In genomic region chr15:63439536-63440264, GRCh38 we compare ENCODE assay signal across 15 cellular contexts. TPM values are rescaled to one million over a fixed set of nuclear protein-coding genes. Genes with fewer than 3 reads are reported as not detected.
DNase-seq lines count a peak whose midpoint lies in the region; ATAC-seq lines count a peak whose summit lies in the region.
"Had no signal": no experiment of that assay in that cellular context is flagged by ENCODE, and none has a peak within 500 bp of the region (broad histone marks: within the 10 kb centered on the region; RNA-seq: fewer than 3 reads in every experiment).

No MANE protein-coding gene starts in this region.

- WGBS in neuronal stem cell (ENCODE audit: extremely low coverage in 2 of 2, insufficient read length in 2 of 2, insufficient replicate concordance in 1 of 2), 2 donors = no CpG with 5 or more reads among the region's 7 CpGs

- peaks cover 4% of the 10 kb centered on the region for H3K4me1 Mint-ChIP-seq in activated T-helper 17 cell treated with anti-CD3 and anti-CD28 coated beads, Interleukin-2, amount 50 U/mL, for 72 hours

- H2BK15ac ChIP-seq in neuronal stem cell (ENCODE audit: low read length) = no peak overlapping the region

- peak overlapping the region; percentile 16 for H2BK5ac ChIP-seq in neuronal stem cell (ENCODE audit: low read length)

- H3K36me3 ChIP-seq in neuronal stem cell (replicated peaks in 1 of 2; ENCODE audit: control insufficient read depth in 2 of 2, insufficient read depth in 2 of 2, low read length in 2 of 2) = no peaks in the 10 kb centered on the region
- H3K36me3 ChIP-seq: gastroesophageal sphincter, spleen had no signal

- DNase-seq in activated CD4-positive, alpha-beta T cell treated with anti-CD3 and anti-CD28 coated beads for 48 hours = peak; percentile 16
- no peak for DNase-seq in activated CD4-positive, alpha-beta T cell treated with anti-CD3 and anti-CD28 coated beads, Interleukin-2, amount 50 U/mL, for 48 hours
- DNase-seq in M059J (ENCODE audit: low read depth) (peak; percentile 44), neuronal stem cell (ENCODE audit: low spot score) (no peak), GF-D8 (lab: John Stamatoyannopoulos, UW) (no peak), NCI-H226 (no peak), ACHN (no peak)
- DNase-seq: left colon; NK-92 treated with Interleukin-12 subunit alpha and Interleukin-12 subunit beta, amount 100 ng/mL, for 24 hours; spleen had no signal

- no peak overlapping the region for H3K14ac ChIP-seq in neuronal stem cell (ENCODE audit: low read length)

- no peak overlapping the region for H3K4me3 ChIP-seq in neuronal stem cell (ENCODE audit: low read length in 2 of 2)
- H3K4me3 ChIP-seq: gastroesophageal sphincter, spleen had no signal

- H2AK5ac ChIP-seq in neuronal stem cell (ENCODE audit: low read depth, low read length) = peak overlapping the region; percentile 9

- no peak overlapping the region for H2BK120ac ChIP-seq in neuronal stem cell (ENCODE audit: low read depth, low read length)

- peak; percentile 50 for ATAC-seq in activated T-helper 17 cell treated with anti-CD3 and anti-CD28 coated beads, Interleukin-2, amount 50 U/mL, for 72 hours (replicated peaks)
- ATAC-seq: gastroesophageal sphincter, left colon had no signal

- H3K27me3 Mint-ChIP-seq in activated T-helper 17 cell treated with anti-CD3 and anti-CD28 coated beads, Interleukin-2, amount 50 U/mL, for 72 hours = no peaks in the 10 kb centered on the region
- H3K27me3 Mint-ChIP-seq: dendritic cell treated with granulocyte-macrophage colony-stimulating factor and Interleukin-4, amounts not matched to agents 40 ng/mL and 50 ng/mL, for 4 days had no signal

- no peak overlapping the region for H2BK12ac ChIP-seq in neuronal stem cell (ENCODE audit: low read length)

- H3K27me3 ChIP-seq in neuronal stem cell (ENCODE audit: control insufficient read depth in 3 of 3, insufficient read depth in 3 of 3, low read depth in 1 of 3, low read length in 3 of 3) = peaks cover 0 to 15% (median 0%) of the 10 kb centered on the region in 3 experiments
- H3K27me3 ChIP-seq: gastroesophageal sphincter, spleen had no signal

- no peak overlapping the region for H4K8ac ChIP-seq in neuronal stem cell (ENCODE audit: low read depth, low read length)

- in situ Hi-C loops in ACHN (cut with HindIII; ENCODE audit: low pct_ligation_motif_present, low pct_unique_long_range_greater_than_20kb, low sequenced_read_pairs) = no loop called here

- H3K9me3 ChIP-seq in neuronal stem cell (replicated peaks in 1 of 2; ENCODE audit: control insufficient read depth in 2 of 2, insufficient read depth in 1 of 2, low read depth in 1 of 2, low read length in 2 of 2) = no peaks in the 10 kb centered on the region
- H3K9me3 ChIP-seq: gastroesophageal sphincter, spleen had no signal

- H3K79me1 ChIP-seq in neuronal stem cell (ENCODE audit: low read depth, low read length) = no peaks in the 10 kb centered on the region

- no peaks in the 10 kb centered on the region for H3K9me3 Mint-ChIP-seq in activated T-helper 17 cell treated with anti-CD3 and anti-CD28 coated beads, Interleukin-2, amount 50 U/mL, for 72 hours
- H3K9me3 Mint-ChIP-seq: dendritic cell treated with granulocyte-macrophage colony-stimulating factor and Interleukin-4, amounts not matched to agents 40 ng/mL and 50 ng/mL, for 4 days; neural crest cell had no signal

- H3K23ac ChIP-seq in neuronal stem cell (ENCODE audit: low read depth, low read length, poor library complexity) = no peak overlapping the region

- no peak overlapping the region for H3K4me2 ChIP-seq in neuronal stem cell (ENCODE audit: insufficient read depth, low read length, poor library complexity, severe bottlenecking)

- no peak overlapping the region for H4K91ac ChIP-seq in neuronal stem cell (ENCODE audit: low read depth, low read length, poor library complexity)

- no peak overlapping the region for H3K4ac ChIP-seq in neuronal stem cell (ENCODE audit: low read length)

- no peak overlapping the region for H3K4me3 Mint-ChIP-seq in activated T-helper 17 cell treated with anti-CD3 and anti-CD28 coated beads, Interleukin-2, amount 50 U/mL, for 72 hours
- H3K4me3 Mint-ChIP-seq: dendritic cell treated with granulocyte-macrophage colony-stimulating factor and Interleukin-4, amounts not matched to agents 40 ng/mL and 50 ng/mL, for 4 days; neural crest cell; type B pancreatic cell had no signal

- no peak overlapping the region for H3K9ac ChIP-seq in neuronal stem cell (ENCODE audit: low read depth, low read length, poor library complexity)

- H3K36me3 Mint-ChIP-seq in activated T-helper 17 cell treated with anti-CD3 and anti-CD28 coated beads, Interleukin-2, amount 50 U/mL, for 72 hours (ENCODE audit: low read depth) = no peaks in the 10 kb centered on the region
- H3K36me3 Mint-ChIP-seq: type B pancreatic cell had no signal

- no peak overlapping the region for H3K18ac ChIP-seq in neuronal stem cell (ENCODE audit: low read length)

- H3K27ac ChIP-seq in neuronal stem cell (replicated peaks; ENCODE audit: low read length) = no peak overlapping the region
- H3K27ac ChIP-seq: gastroesophageal sphincter, spleen had no signal

- H3K27ac Mint-ChIP-seq in activated T-helper 17 cell treated with anti-CD3 and anti-CD28 coated beads, Interleukin-2, amount 50 U/mL, for 72 hours = no peak overlapping the region
- H3K27ac Mint-ChIP-seq: dendritic cell treated with granulocyte-macrophage colony-stimulating factor and Interleukin-4, amounts not matched to agents 40 ng/mL and 50 ng/mL, for 4 days; type B pancreatic cell had no signal

- H3K4me1 ChIP-seq in neuronal stem cell (ENCODE audit: control insufficient read depth in 2 of 2, insufficient read depth in 1 of 2, low read depth in 1 of 2, low read length in 2 of 2) = peaks cover 13 to 18% of the 10 kb centered on the region in 2 donors

- peak overlapping the region; percentile 51 for H2AFZ ChIP-seq in neuronal stem cell (ENCODE audit: low read length)

RNA-seq across cellular contexts. Expression of gene CA12, which starts 58.1 kb away (rescaled TPM):
- 6.1 and 6.9 TPM in 2 replicates for total RNA-seq in M059J (2014; rRNA removed; shearing (Covaris generic))
- total RNA-seq in activated T-helper 17 cell treated with anti-CD3 and anti-CD28 coated beads, Interleukin-2, amount 50 U/mL, for 72 hours = 1 to 10 TPM in 1 of 2 donors, under 1 TPM in 1; 0.15 to 1.0 TPM
- polyA plus RNA-seq in neuronal stem cell (2013, experiment 1 of 2) = 0.43 TPM
- 0.46 TPM for polyA plus RNA-seq in neuronal stem cell (2013, experiment 2 of 2)

Comparison
In these comparisons a context has a peak if more than half of its experiments do, and no peak if none do; other contexts are left out.
1. DNase-seq: peak in activated CD4-positive, alpha-beta T cell treated with anti-CD3 and anti-CD28 coated beads for 48 hours (single experiment) and M059J (single experiment); none in activated CD4-positive, alpha-beta T cell treated with anti-CD3 and anti-CD28 coated beads, Interleukin-2, amount 50 U/mL, for 48 hours (0 of 2), neuronal stem cell (single experiment), GF-D8 (single experiment), NCI-H226 (single experiment) and ACHN (single experiment).